In the genomic region with DNA sequence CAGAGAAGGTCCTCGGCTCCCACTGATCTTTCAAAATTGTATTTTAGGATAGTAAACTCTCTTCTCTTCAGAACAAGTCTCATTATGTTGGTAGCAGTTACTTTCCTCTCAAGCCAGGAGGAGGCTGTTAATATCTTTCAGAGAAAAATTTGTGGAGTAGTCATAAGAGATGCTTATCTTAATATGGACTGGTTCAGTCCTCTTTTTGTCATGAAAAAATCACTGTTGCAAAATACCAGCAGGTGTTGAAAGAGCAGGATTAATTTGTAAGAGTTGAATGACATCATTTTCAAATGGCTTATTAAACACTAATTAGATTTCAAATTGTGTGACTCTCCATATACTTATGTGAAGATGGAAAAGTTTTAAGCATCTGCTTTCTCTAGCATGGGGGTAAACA, we compare ENCODE assay signal across 29 cellular contexts.
"Had no signal": no experiment of that assay in that cellular context is flagged by ENCODE, and none has a peak within 500 bp of the region (broad histone marks: within the 10 kb centered on the region; RNA-seq: fewer than 3 reads in every experiment).

No MANE protein-coding gene starts in this region.

- H3K4me1 ChIP-seq: adrenal gland, body of pancreas, esophagus muscularis mucosa, foreskin keratinocyte, gastrocnemius medialis, heart left ventricle had no signal

- H3K27me3 ChIP-seq: adrenal gland, body of pancreas, esophagus muscularis mucosa, foreskin keratinocyte, gastrocnemius medialis, heart left ventricle had no signal

- H3K36me3 ChIP-seq: adrenal gland, esophagus muscularis mucosa, gastrocnemius medialis, heart left ventricle had no signal

- H3K4me3 ChIP-seq: adrenal gland, body of pancreas, esophagus muscularis mucosa, gastrocnemius medialis, heart left ventricle had no signal

- H3K9me3 ChIP-seq: adrenal gland, body of pancreas, esophagus muscularis mucosa, heart left ventricle had no signal

- H3K27ac ChIP-seq: adrenal gland, body of pancreas, esophagus muscularis mucosa, foreskin keratinocyte, gastrocnemius medialis, heart left ventricle had no signal

- DNase-seq: activated CD4-positive, alpha-beta memory T cell treated with anti-CD3 and anti-CD28 coated beads for 36 hours; activated CD4-positive, alpha-beta T cell treated with anti-CD3 and anti-CD28 coated beads for 36 hours; activated CD4-positive, alpha-beta T cell treated with anti-CD3 and anti-CD28 coated beads, Interleukin-2, amount 10 ng/mL, durations not matched to agents 24 days and 14 days; activated CD4-positive, CD25-positive, alpha-beta regulatory T cell; activated CD4-positive, CD25-positive, alpha-beta regulatory T cell treated with anti-CD3 and anti-CD28 coated beads, Interleukin-2, amount 50 U/mL, for 72 hours; activated CD8-positive, alpha-beta memory T cell treated with anti-CD3 and anti-CD28 coated beads, Interleukin-2, amount 10 ng/mL, durations not matched to agents 7 days and 5 days; activated CD8-positive, alpha-beta memory T cell treated with anti-CD3 and anti-CD28 coated beads, Interleukin-2, amount 50 U/mL, for 4 hours; activated CD8-positive, alpha-beta T cell treated with anti-CD3 and anti-CD28 coated beads, Interleukin-2, amount 10 ng/mL, durations not matched to agents 7 days and 5 days; activated effector memory CD4-positive, alpha-beta T cell treated with anti-CD3 and anti-CD28 coated beads, Interleukin-2, amount 50 U/mL, for 16 hours; activated naive CD4-positive, alpha-beta T cell treated with anti-CD3 and anti-CD28 coated beads for 36 hours; activated naive CD8-positive, alpha-beta T cell treated with anti-CD3 and anti-CD28 coated beads for 36 hours; activated naive CD8-positive, alpha-beta T cell treated with anti-CD3 and anti-CD28 coated beads, Interleukin-2, amount 50 U/mL, for 24 hours; activated T-cell treated with anti-CD3 and anti-CD28 coated beads, Interleukin-2, amount 50 U/mL, for 1 hour; activated T-cell treated with anti-CD3 and anti-CD28 coated beads, Interleukin-2, amount 50 U/mL, for 48 hours; adrenal gland; amygdala; aorta; body of pancreas; caudate nucleus; cortex of kidney; dermis blood vessel endothelial cell; effector CD4-positive, alpha-beta T cell; erythroblast; foreskin keratinocyte; gastrocnemius medialis; glutamatergic neuron; heart left ventricle; T-helper 2 cell had no signal
